ENCODE assay signal across 29 cellular contexts in genomic region chr11:110100476-110101240, GRCh38. TPM values are rescaled to one million over a fixed set of nuclear protein-coding genes. Genes with fewer than 3 reads are reported as not detected.
DNase-seq lines count a peak whose midpoint lies in the region; ATAC-seq, FAIRE-seq and TF ChIP-seq lines count a peak whose summit lies in the region.
"Had no signal": no experiment of that assay in that cellular context is flagged by ENCODE, and none has a peak within 500 bp of the region (broad histone marks: within the 10 kb centered on the region; RNA-seq: fewer than 3 reads in every experiment).

No MANE protein-coding gene starts in this region.

- H3K4me2 ChIP-seq in endothelial cell of umbilical vein (ENCODE audit: insufficient read depth, low read length), result no peak overlapping the region
- no peak overlapping the region for H3K4me2 ChIP-seq in trophoblast cell (ENCODE audit: low read length)
- H3K4me2 ChIP-seq: A549 had no signal

- no peak overlapping the region for H2BK12ac ChIP-seq in trophoblast cell (ENCODE audit: low read length)

- no peaks in the 10 kb centered on the region for H3K9me1 ChIP-seq in endothelial cell of umbilical vein (replicated peaks; ENCODE audit: control insufficient read depth, extremely low read depth, insufficient read depth, low read length)

- H3K4me1 ChIP-seq in A673 (ENCODE audit: insufficient read depth, low read length, poor library complexity, severe bottlenecking) (peaks cover 46% of the 10 kb centered on the region), endothelial cell of umbilical vein (ENCODE audit: control insufficient read depth, extremely low read depth, insufficient read depth, low read length) (peaks cover 13% of the 10 kb centered on the region), trophoblast cell (ENCODE audit: control insufficient read depth in 1 of 2, insufficient read depth in 2 of 2, low read length in 2 of 2) (no peaks in the 10 kb centered on the region)
- H3K4me1 ChIP-seq: Peyer's patch had no signal

- FAIRE-seq in endothelial cell of umbilical vein (lab: Jason Lieb, UNC), result no peak
- FAIRE-seq: A549, endometrium, H54 had no signal

- no peak for ATAC-seq in WTC11
- ATAC-seq in naive thymus-derived CD8-positive, alpha-beta T cell, result no peak
- ATAC-seq: A549; activated CD8-positive, alpha-beta memory T cell treated with anti-CD3 and anti-CD28 coated beads, Interleukin-2, amount 10 ng/mL, durations not matched to agents 7 days and 5 days; natural killer cell treated with Interleukin-12 subunit alpha and Interleukin-12 subunit beta and Interleukin-15 and Interleukin-18, amount 100 ng/mL, for 72 hours had no signal

- H3K27ac Mint-ChIP-seq in WTC11, result peak overlapping the region; percentile 7
- no peak overlapping the region for H3K27ac Mint-ChIP-seq in naive thymus-derived CD8-positive, alpha-beta T cell
- H3K27ac Mint-ChIP-seq: activated B cell treated with CpG ODN at 0.5 μM for 24 hours; activated CD8-positive, alpha-beta memory T cell treated with anti-CD3 and anti-CD28 coated beads, Interleukin-2, amount 10 ng/mL, durations not matched to agents 7 days and 5 days; activated naive CD4-positive, alpha-beta T cell treated with anti-CD3 and anti-CD28 coated beads for 36 hours; activated T-helper 1 cell treated with anti-CD3 and anti-CD28 coated beads, Interleukin-12 subunit alpha, Interleukin-12 subunit beta, Interleukin-2, Interleukin-4 antibody, amounts not matched to agents 30 ng/mL and 10 ng/mL and 1 ng/mL, durations not matched to agents 14 hours and 24 hours and 36 hours; IgD-negative memory B cell; natural killer cell treated with Interleukin-12 subunit alpha and Interleukin-12 subunit beta and Interleukin-15 and Interleukin-18, amount 100 ng/mL, for 72 hours had no signal

- H4K12ac ChIP-seq in trophoblast cell (ENCODE audit: low read depth, low read length), result no peak overlapping the region

- DNase-seq in A673 (ENCODE audit: low spot score) (no peak), WTC11 (ENCODE audit: low spot score) (no peak), endothelial cell of umbilical vein (ENCODE audit: low read depth, low spot score) (peak; percentile 87), trophoblast cell (no peak), GDM1 (lab: John Stamatoyannopoulos, UW) (no peak), HEK293T (ENCODE audit: extremely low spot score) (no peak)
- no peak for DNase-seq in stimulated activated naive CD4-positive, alpha-beta T cell treated with Interleukin-2 at 50 U/mL for 16 hours (lab: John Stamatoyannopoulos, UW)
- DNase-seq in naive thymus-derived CD8-positive, alpha-beta T cell, result no peak
- DNase-seq: activated B cell treated with CpG ODN at 0.5 μM for 24 hours; activated CD4-positive, alpha-beta T cell treated with anti-CD3 and anti-CD28 coated beads, Interleukin-2, amount 50 U/mL, for 1 hour; activated CD8-positive, alpha-beta memory T cell treated with anti-CD3 and anti-CD28 coated beads, Interleukin-2, amount 10 ng/mL, durations not matched to agents 7 days and 5 days; activated naive CD4-positive, alpha-beta T cell treated with anti-CD3 and anti-CD28 coated beads for 36 hours; amniotic stem cell; cortex of kidney; islet precursor cell; NCI-H1092 treated with DMSO at 0.1 percent for 48 hours; NCI-H187; Peyer's patch; SHP77 treated with DMSO at 0.1 percent for 48 hours; stimulated activated CD4-positive, alpha-beta T cell treated with anti-CD3 and anti-CD28 coated beads, Interleukin-2, amount 100 ng/mL, for 48 hours; SW 1271; T1000 had no signal

- H2BK120ac ChIP-seq in trophoblast cell (ENCODE audit: insufficient read depth, low read length, poor library complexity), result no peak overlapping the region

- H3K79me1 ChIP-seq in trophoblast cell (ENCODE audit: low read length), result no peaks in the 10 kb centered on the region

- CTCF ChIA-PET in A673 (lab: Charles Lee), result interaction anchor here (0.6 kb wide), 1 partner anchor 1135 kb away, joined by 7 read pairs; no protein-coding TSS in a partner anchor
- CTCF ChIA-PET in WTC11 (lab: Charles Lee), result interaction anchor here (0.6 kb wide), 1 partner anchor 319 kb away, joined by 3 read pairs; no protein-coding TSS in a partner anchor
- CTCF ChIA-PET in endothelial cell of umbilical vein (lab: Charles Lee), result interaction anchor here (0.8 kb wide), 1 partner anchor 100 kb away, joined by 3 read pairs; no protein-coding TSS in a partner anchor
- CTCF ChIA-PET in HEK293T (lab: Yijun Ruan, JAX), result interaction anchor here (1.1 kb wide), 1 partner anchor 8 kb away, joined by 4 read pairs; no protein-coding TSS in a partner anchor

- intact Hi-C loops in A673 (cut with micrococcal nuclease; ENCODE audit: unreplicated experiment), result no loop called here
- intact Hi-C loops in endothelial cell of umbilical vein (cut with micrococcal nuclease), result no loop called here

- H3K4ac ChIP-seq in trophoblast cell (ENCODE audit: low read depth, low read length), result peak overlapping the region; percentile 28

- H3K36me3 ChIP-seq in A673 (ENCODE audit: insufficient read depth, low read length, poor library complexity, severe bottlenecking) (peaks cover 12% of the 10 kb centered on the region), endothelial cell of umbilical vein (ENCODE audit: control insufficient read depth in 2 of 2, extremely low read depth in 1 of 2, insufficient read depth in 2 of 2, low read length in 2 of 2) (no peaks in the 10 kb centered on the region), trophoblast cell (ENCODE audit: control insufficient read depth in 1 of 2, insufficient read depth in 2 of 2, low read length in 2 of 2) (peaks cover 0 to 3% of the 10 kb centered on the region in 2 experiments)
- H3K36me3 ChIP-seq: Peyer's patch, vagina had no signal

- H3K9ac ChIP-seq in endothelial cell of umbilical vein (replicated peaks; ENCODE audit: extremely low read depth, insufficient read depth, low read length) (no peak overlapping the region), trophoblast cell (ENCODE audit: low read length) (no peak overlapping the region)

- dilution Hi-C loops in endothelial cell of umbilical vein (cut with MboI; ENCODE audit: extremely low pct_ligation_motif_present, low sequenced_read_pairs), result no loop called here

- no peak overlapping the region for H3K4me3 Mint-ChIP-seq in WTC11
- H3K4me3 Mint-ChIP-seq in naive thymus-derived CD8-positive, alpha-beta T cell, result no peak overlapping the region
- H3K4me3 Mint-ChIP-seq: activated B cell treated with CpG ODN at 0.5 μM for 24 hours; activated CD8-positive, alpha-beta memory T cell treated with anti-CD3 and anti-CD28 coated beads, Interleukin-2, amount 10 ng/mL, durations not matched to agents 7 days and 5 days; activated naive CD4-positive, alpha-beta T cell treated with anti-CD3 and anti-CD28 coated beads for 36 hours; activated T-helper 1 cell treated with anti-CD3 and anti-CD28 coated beads, Interleukin-12 subunit alpha, Interleukin-12 subunit beta, Interleukin-2, Interleukin-4 antibody, amounts not matched to agents 30 ng/mL and 10 ng/mL and 1 ng/mL, durations not matched to agents 14 hours and 24 hours and 36 hours; IgD-negative memory B cell; natural killer cell treated with Interleukin-12 subunit alpha and Interleukin-12 subunit beta and Interleukin-15 and Interleukin-18, amount 100 ng/mL, for 72 hours had no signal

- BruUV-seq in A673 (replicated peaks; lab: Mats Ljungman, UMichigan), result no TSS peak
- no TSS peak for BruUV-seq in endothelial cell of umbilical vein (replicated peaks; lab: Mats Ljungman, UMichigan)

- H4K91ac ChIP-seq in trophoblast cell (ENCODE audit: low read depth, low read length), result no peak overlapping the region

- POLR2A ChIA-PET in A673 (lab: Charles Lee; ENCODE audit: low non-redundant PET) (interaction anchor here (0.7 kb wide), 1 partner anchor 160 kb away, joined by 3 read pairs; no protein-coding TSS in a partner anchor), WTC11 (lab: Charles Lee) (interaction anchor here (1.0 kb wide), 1 partner anchor 8 kb away, joined by 3 read pairs; no protein-coding TSS in a partner anchor), endothelial cell of umbilical vein (lab: Charles Lee) (interaction anchor here (0.7 kb wide), 1 partner anchor 10 kb away, joined by 5 read pairs; no protein-coding TSS in a partner anchor), HEK293T (lab: Yijun Ruan, JAX) (no interaction called here)
- POLR2A ChIA-PET in naive thymus-derived CD8-positive, alpha-beta T cell (lab: Charles Lee), result no interaction called here

- H3K4me3 ChIP-seq in A673 (ENCODE audit: low read depth, low read length, poor library complexity, severe bottlenecking), result no peak overlapping the region
- H3K4me3 ChIP-seq in endothelial cell of umbilical vein (replicated peaks in 1 of 3; ENCODE audit: insufficient read depth in 1 of 3, low read depth in 1 of 3, low read length in 3 of 3), result no peak overlapping the region
- H3K4me3 ChIP-seq in trophoblast cell (ENCODE audit: low read depth, low read length), result no peak overlapping the region
- H3K4me3 ChIP-seq: A549, Peyer's patch, vagina had no signal

- H4K20me1 ChIP-seq in endothelial cell of umbilical vein (replicated peaks; ENCODE audit: control insufficient read depth, extremely low read depth, insufficient read depth, low read length), result peaks cover 8% of the 10 kb centered on the region

- H3K27me3 ChIP-seq in A673 (replicated peaks; ENCODE audit: insufficient read depth, low read depth, low read length, poor library complexity), result no peaks in the 10 kb centered on the region
- H3K27me3 ChIP-seq in endothelial cell of umbilical vein (ENCODE audit: control insufficient read depth in 2 of 2, insufficient read depth in 2 of 2, low read length in 2 of 2), result no peaks in the 10 kb centered on the region
- H3K27me3 ChIP-seq in trophoblast cell (ENCODE audit: insufficient read depth, low read length), result no peaks in the 10 kb centered on the region
- H3K27me3 ChIP-seq: Peyer's patch, vagina had no signal

- peaks cover 12% of the 10 kb centered on the region for H3K4me1 Mint-ChIP-seq in WTC11
- no peaks in the 10 kb centered on the region for H3K4me1 Mint-ChIP-seq in naive thymus-derived CD8-positive, alpha-beta T cell
- H3K4me1 Mint-ChIP-seq: activated B cell treated with CpG ODN at 0.5 μM for 24 hours, IgD-negative memory B cell had no signal

- no peak for TF ChIP-seq POLR2A in endothelial cell of umbilical vein (IDR thresholded peaks at IDR 0.05; ENCODE audit: low read depth, low read length)

- H3K27ac ChIP-seq in A673 (ENCODE audit: low read depth, low read length, poor library complexity, severe bottlenecking) (peak overlapping the region; percentile 43), endothelial cell of umbilical vein (ENCODE audit: insufficient read depth, low read depth, low read length) (peak overlapping the region; percentile 2), trophoblast cell (ENCODE audit: low read depth, low read length) (no peak overlapping the region)
- H3K27ac ChIP-seq: A549, Peyer's patch, vagina had no signal

- H3K23ac ChIP-seq in trophoblast cell (ENCODE audit: low read length), result no peak overlapping the region

- H3K9me3 ChIP-seq in A673 (ENCODE audit: low read depth, low read length, poor library complexity, severe bottlenecking), result peaks cover 6% of the 10 kb centered on the region
- H3K9me3 ChIP-seq in endothelial cell of umbilical vein (replicated peaks; ENCODE audit: control insufficient read depth, insufficient read depth, low read length), result no peaks in the 10 kb centered on the region
- no peaks in the 10 kb centered on the region for H3K9me3 ChIP-seq in trophoblast cell (ENCODE audit: insufficient read depth, low read depth, low read length)
- H3K9me3 ChIP-seq: A549, Peyer's patch, vagina had no signal

- no peak overlapping the region for H2BK5ac ChIP-seq in trophoblast cell (ENCODE audit: low read depth, low read length, poor library complexity)

- H4K8ac ChIP-seq in trophoblast cell (ENCODE audit: low read depth, low read length), result no peak overlapping the region

- H2AFZ ChIP-seq in endothelial cell of umbilical vein (ENCODE audit: low read depth, low read length), result no peak overlapping the region
- no peak overlapping the region for H2AFZ ChIP-seq in trophoblast cell (ENCODE audit: insufficient read depth, low read length, poor library complexity)

- H3K36me3 Mint-ChIP-seq in WTC11, result peaks cover 11% of the 10 kb centered on the region
- H3K36me3 Mint-ChIP-seq in naive thymus-derived CD8-positive, alpha-beta T cell, result no peaks in the 10 kb centered on the region
- H3K36me3 Mint-ChIP-seq: activated CD8-positive, alpha-beta memory T cell treated with anti-CD3 and anti-CD28 coated beads, Interleukin-2, amount 10 ng/mL, durations not matched to agents 7 days and 5 days; natural killer cell treated with Interleukin-12 subunit alpha and Interleukin-12 subunit beta and Interleukin-15 and Interleukin-18, amount 100 ng/mL, for 72 hours had no signal

- H3K18ac ChIP-seq in trophoblast cell (ENCODE audit: low read length), result no peak overlapping the region

- TF ChIP-seq CTCF in A673 (conservative IDR thresholded peaks at IDR 0.05; ENCODE audit: low read depth, low read length) (no peak), WTC11 (IDR thresholded peaks at IDR 0.05) (no peak), endothelial cell of umbilical vein (IDR thresholded peaks at IDR 0.05; ENCODE audit: extremely low read depth in 1 of 2, insufficient read depth in 1 of 2, low read depth in 1 of 2, low read length in 2 of 2) (no peak)

- no CpG with 5 or more reads among the region's 7 CpGs for WGBS in trophoblast cell (ENCODE audit: extremely low coverage, insufficient coverage, insufficient read length)

- H3K79me2 ChIP-seq in endothelial cell of umbilical vein (ENCODE audit: control insufficient read depth, insufficient read depth, low read length), result peaks cover 86% of the 10 kb centered on the region
- peaks cover under 1% of the 10 kb centered on the region for H3K79me2 ChIP-seq in trophoblast cell (ENCODE audit: control insufficient read depth, insufficient read depth, low read length, poor library complexity)

- no peak overlapping the region for H2AK5ac ChIP-seq in trophoblast cell (ENCODE audit: low read length)

- peaks cover 11% of the 10 kb centered on the region for H3K9me3 Mint-ChIP-seq in WTC11
- H3K9me3 Mint-ChIP-seq in naive thymus-derived CD8-positive, alpha-beta T cell, result no peaks in the 10 kb centered on the region
- H3K9me3 Mint-ChIP-seq: activated B cell treated with CpG ODN at 0.5 μM for 24 hours; activated naive CD4-positive, alpha-beta T cell treated with anti-CD3 and anti-CD28 coated beads for 36 hours; activated T-helper 1 cell treated with anti-CD3 and anti-CD28 coated beads, Interleukin-12 subunit alpha, Interleukin-12 subunit beta, Interleukin-2, Interleukin-4 antibody, amounts not matched to agents 30 ng/mL and 10 ng/mL and 1 ng/mL, durations not matched to agents 14 hours and 24 hours and 36 hours; IgD-negative memory B cell; natural killer cell treated with Interleukin-12 subunit alpha and Interleukin-12 subunit beta and Interleukin-15 and Interleukin-18, amount 100 ng/mL, for 72 hours had no signal

- H3K27me3 Mint-ChIP-seq in WTC11 (ENCODE audit: low read depth), result no peaks in the 10 kb centered on the region
- H3K27me3 Mint-ChIP-seq in naive thymus-derived CD8-positive, alpha-beta T cell, result peaks cover 8 to 20% (median 14%) of the 10 kb centered on the region in 5 donors

- no peak overlapping the region for H3K14ac ChIP-seq in trophoblast cell (ENCODE audit: low read length)

RNA-seq across cellular contexts. Expression of gene ZC3H12C, which starts 7.5 kb away (rescaled TPM):
- 18.7 and 21.7 TPM in 2 replicates for total RNA-seq in A673 (2021)
- total RNA-seq in WTC11 (2021), result 2.4 to 3.1 TPM (median 2.8 TPM) in 3 replicates
- total RNA-seq in endothelial cell of umbilical vein, result 14.5 and 14.7 TPM in 2 replicates
- 5.2 and 5.5 TPM in 2 replicates for polyA plus RNA-seq in endothelial cell of umbilical vein
- polyA plus RNA-seq in endothelial cell of umbilical vein (2011; cell fraction: cytosol; rRNA removed), result 4.9 and 5.3 TPM in 2 replicates
- polyA plus RNA-seq in endothelial cell of umbilical vein (2011; cell fraction: nucleus; rRNA removed), result 16.2 and 16.9 TPM in 2 replicates
- 7.1 and 7.5 TPM in 2 replicates for polyA plus RNA-seq in endothelial cell of umbilical vein (2012)
- 15.4 and 18.4 TPM in 2 replicates for polyA minus RNA-seq in endothelial cell of umbilical vein
- polyA minus RNA-seq in endothelial cell of umbilical vein (2011; cell fraction: cytosol; rRNA and poly(A)+ RNA removed), result 9.8 TPM
- polyA minus RNA-seq in endothelial cell of umbilical vein (2011; cell fraction: nucleus; rRNA and poly(A)+ RNA removed), result 21.8 and 26.7 TPM in 2 replicates
- polyA plus RNA-seq in trophoblast cell (2013), result 8.1 and 8.4 TPM in 2 replicates
- under 1 TPM; 0.03 to 0.08 TPM for total RNA-seq in naive thymus-derived CD8-positive, alpha-beta T cell
- not detected for polyA plus RNA-seq in naive thymus-derived CD8-positive, alpha-beta T cell
- total RNA-seq: activated naive CD4-positive, alpha-beta T cell treated with anti-CD3 and anti-CD28 coated beads for 36 hours had no signal
- polyA plus RNA-seq: IgD-negative memory B cell had no signal

Comparison
In these comparisons a context has a peak if more than half of its experiments do, and no peak if none do; other contexts are left out.
1. POLR2A ChIA-PET loops: an anchor here in A673 (0.7 kb wide), WTC11 (1.0 kb wide) and endothelial cell of umbilical vein (0.7 kb wide); none called in naive thymus-derived CD8-positive, alpha-beta T cell and HEK293T.